In genomic region chr19:43527860-43528622, GRCh38 we compare ENCODE assay signal across 2 cellular contexts.
TF ChIP-seq lines count a peak whose summit lies in the region.

No MANE protein-coding gene starts in this region.

TF ChIP-seq in A549, 52 proteins besides CTCF, POLR2A, EP300 and RAD21:
- no peak for TF ChIP-seq ESRRA (IDR thresholded peaks at IDR 0.05; ENCODE audit: borderline replicate concordance, low read length)
- no peak for TF ChIP-seq KDM5A (IDR thresholded peaks at IDR 0.05)
- TF ChIP-seq SMC3 (IDR thresholded peaks at IDR 0.05): no peak
- no peak for TF ChIP-seq ZC3H11A (IDR thresholded peaks at IDR 0.05)
- no peak for TF ChIP-seq ZFP36 (IDR thresholded peaks at IDR 0.05; ENCODE audit: borderline replicate concordance, partially characterized antibody)
- TF ChIP-seq SREBF2 (IDR thresholded peaks at IDR 0.05): no peak
- no peak for TF ChIP-seq HEYL (CRISPR knock-in tag; IDR thresholded peaks at IDR 0.05)
- no peak for TF ChIP-seq BCL3 (IDR thresholded peaks at IDR 0.05)
- no peak for TF ChIP-seq FOXS1 (CRISPR knock-in tag; IDR thresholded peaks at IDR 0.05)

TF ChIP-seq in IMR-90, 13 proteins besides CTCF, POLR2A, EP300 and RAD21:
- TF ChIP-seq NFE2L2 (IDR thresholded peaks at IDR 0.05; ENCODE audit: low read depth, low read length) (no peak), USF2 (IDR thresholded peaks at IDR 0.05; ENCODE audit: low read depth, low read length) (no peak), CHD1 (IDR thresholded peaks at IDR 0.05; ENCODE audit: low read depth, low read length) (no peak), MXI1 (IDR thresholded peaks at IDR 0.05; ENCODE audit: borderline replicate concordance, low read depth, low read length) (no peak), CEBPB (IDR thresholded peaks at IDR 0.05; ENCODE audit: low read depth, low read length) (no peak), MAFK (IDR thresholded peaks at IDR 0.05; ENCODE audit: low read depth, low read length) (no peak), BHLHE40 (IDR thresholded peaks at IDR 0.05; ENCODE audit: low read depth, low read length) (no peak), RCOR1 (IDR thresholded peaks at IDR 0.05; ENCODE audit: insufficient replicate concordance, low read length) (no peak), FOS (IDR thresholded peaks at IDR 0.05; ENCODE audit: low read depth, low read length) (no peak), SMC3 (IDR thresholded peaks at IDR 0.05; ENCODE audit: low read depth, low read length) (no peak), MAZ (IDR thresholded peaks at IDR 0.05; ENCODE audit: borderline replicate concordance, low read depth, low read length) (no peak), RFX5 (IDR thresholded peaks at IDR 0.05; ENCODE audit: low read depth, low read length) (no peak), ELK1 (IDR thresholded peaks at IDR 0.05; ENCODE audit: borderline replicate concordance, low read depth, low read length) (no peak)
TF ChIP-seq in IMR-90: peak in this region for 0.
